ENCODE assay signal across 8 cellular contexts in the genomic region with DNA sequence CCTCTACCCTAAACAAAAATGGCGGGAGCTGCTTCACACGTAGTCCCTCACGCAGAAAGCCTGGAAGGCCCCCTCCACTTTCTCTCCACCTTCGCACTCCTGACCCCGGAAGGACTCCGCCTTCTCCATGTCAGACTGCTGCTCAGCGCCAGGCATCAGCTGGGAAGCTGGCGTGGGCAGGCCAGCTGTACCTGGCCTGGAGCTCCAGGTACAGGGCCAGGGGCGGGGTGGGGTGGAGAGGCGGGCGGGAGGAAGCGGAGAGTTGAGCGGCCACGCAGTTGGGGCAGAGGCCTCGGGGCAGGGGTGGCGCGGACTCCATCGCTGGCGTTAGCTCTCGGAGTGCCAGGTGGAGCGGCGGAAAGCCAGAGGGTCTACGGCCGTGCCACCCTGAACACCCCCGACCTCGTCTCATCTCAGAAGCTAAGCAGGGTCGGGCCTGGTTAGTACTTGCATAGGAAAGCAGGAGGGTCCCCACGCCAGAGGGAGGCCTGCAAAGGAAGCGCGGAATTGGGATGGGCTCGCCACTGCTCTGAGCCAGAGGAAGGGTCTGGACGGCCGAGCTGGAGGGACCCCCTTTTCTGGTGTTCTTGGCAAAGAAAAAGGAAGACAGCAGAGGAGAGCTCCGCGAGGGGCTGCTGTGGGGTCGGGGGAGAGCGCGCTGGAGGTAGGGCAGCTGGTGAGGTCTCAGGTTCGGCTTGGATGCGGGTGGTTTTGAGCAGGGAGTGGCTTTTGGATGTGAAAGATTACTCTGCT.
A peak's percentile ranks its signal among the peaks of the same experiment; 100 is the strongest.
DNase-seq lines count a peak whose midpoint lies in the region; ATAC-seq and TF ChIP-seq lines count a peak whose summit lies in the region.

A gene with protein sequence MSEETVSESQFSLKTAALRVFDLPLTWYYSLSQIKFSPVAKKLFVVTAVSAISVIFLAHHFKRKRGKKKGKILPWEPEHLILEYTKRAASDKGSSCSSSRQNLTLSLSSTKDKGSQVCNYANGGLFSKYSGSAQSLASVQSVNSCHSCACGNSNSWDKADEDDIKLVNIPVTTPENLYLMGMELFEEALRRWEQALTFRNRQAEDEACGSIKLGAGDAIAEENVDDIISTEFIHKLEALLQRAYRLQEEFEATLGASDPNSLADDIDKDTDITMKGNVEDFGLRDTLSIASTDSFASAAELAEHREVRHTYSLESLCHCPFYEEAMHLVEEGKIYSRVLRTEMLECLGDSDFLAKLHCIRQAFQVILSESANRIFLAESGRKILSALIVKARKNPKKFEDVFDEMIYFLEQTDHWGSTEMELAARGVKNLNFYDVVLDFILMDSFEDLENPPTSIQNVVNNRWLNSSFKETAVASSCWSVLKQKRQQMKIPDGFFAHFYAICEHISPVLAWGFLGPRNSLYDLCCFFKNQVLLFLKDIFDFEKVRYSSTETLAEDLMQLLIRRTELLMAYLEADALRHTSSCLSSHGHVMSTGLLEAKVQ (plus strand): TSS at position 121 of the 753 bp plus-strand sequence. CDS start 3,604 bp downstream, outside the sequence.

- ATAC-seq in GM19328 (IDR thresholded peaks at IDR 0.05; ENCODE audit: unreplicated experiment) (peak; percentile 94), HG03469 (IDR thresholded peaks at IDR 0.05; ENCODE audit: unreplicated experiment) (peak; percentile 91)

- H3K36me3 ChIP-seq in BLaER1 treated with 17β-estradiol and CSF1 and Interleukin-3, amounts not matched to agents 10 nM and 100 nM, result peaks cover 13 to 23% (median 16%) of the 10 kb centered on the region in 11 experiments

- peak within 1 kb of the TSS; percentile 75 to 88 (median 84) for H3K9ac ChIP-seq in BLaER1 treated with 17β-estradiol and CSF1 and Interleukin-3, amounts not matched to agents 10 nM and 100 nM

- peaks cover 15 to 36% (median 26%) of the 10 kb centered on the region in 10 experiments for H3K4me1 ChIP-seq in BLaER1 treated with 17β-estradiol and CSF1 and Interleukin-3, amounts not matched to agents 10 nM and 100 nM

- H3K4me3 ChIP-seq in BLaER1 treated with 17β-estradiol and CSF1 and Interleukin-3, amounts not matched to agents 10 nM and 100 nM, result peak within 1 kb of the TSS; percentile 74 to 97 (median 90)
- peak within 1 kb of the TSS; percentile 93 for H3K4me3 ChIP-seq in coronary artery

- H3K27ac ChIP-seq in BLaER1 treated with 17β-estradiol and CSF1 and Interleukin-3, amounts not matched to agents 10 nM and 100 nM, result peak within 1 kb of the TSS; percentile 44 to 78 (median 72)
- peak within 1 kb of the TSS; percentile 79 to 88 for H3K27ac ChIP-seq in coronary artery

- peaks cover 0 to 15% (median 10%) of the 10 kb centered on the region in 11 experiments; a peak in 18 of 22 replicates for H3K9me3 ChIP-seq in BLaER1 treated with 17β-estradiol and CSF1 and Interleukin-3, amounts not matched to agents 10 nM and 100 nM (replicated peaks in 1 of 11)

- DNase-seq in NCI-H526 (lab: John Stamatoyannopoulos, UW) (peak; percentile 92 to 95), coronary artery (ENCODE audit: low spot score) (peak; percentile 88), left kidney (ENCODE audit: low read depth, low spot score) (peak; percentile 98)
- DNase-seq in activated CD4-positive, alpha-beta T cell treated with anti-CD3 and anti-CD28 coated beads for 48 hours, result peak; percentile 88
- DNase-seq in stimulated activated CD4-positive, alpha-beta T cell treated with anti-CD3 and anti-CD28 coated beads, Interleukin-1b, Interleukin-23, amount 100 ng/mL, for 48 hours, result peak; percentile 85

- H3K4me2 ChIP-seq in BLaER1 treated with 17β-estradiol and CSF1 and Interleukin-3, amounts not matched to agents 10 nM and 100 nM, result peak within 1 kb of the TSS; percentile 79 to 94 (median 83)

- H3K27me3 ChIP-seq in BLaER1 treated with 17β-estradiol and CSF1 and Interleukin-3, amounts not matched to agents 10 nM and 100 nM, result no peaks in the 10 kb centered on the region

- TF ChIP-seq CTCF in coronary artery (IDR thresholded peaks at IDR 0.05), result no peak

- peaks cover 0 to 19% (median 5%) of the 10 kb centered on the region in 11 experiments; a peak in 7 of 22 replicates for H4K20me1 ChIP-seq in BLaER1 treated with 17β-estradiol and CSF1 and Interleukin-3, amounts not matched to agents 10 nM and 100 nM

Comparison
In these comparisons a context has a peak if more than half of its experiments do, and no peak if none do; other contexts are left out.
1. Peak in every context shown above with its lines: DNase-seq, ATAC-seq, H3K4me3 ChIP-seq and H3K27ac ChIP-seq.